1 cellular context compared by ENCODE assay signal in the genomic region with DNA sequence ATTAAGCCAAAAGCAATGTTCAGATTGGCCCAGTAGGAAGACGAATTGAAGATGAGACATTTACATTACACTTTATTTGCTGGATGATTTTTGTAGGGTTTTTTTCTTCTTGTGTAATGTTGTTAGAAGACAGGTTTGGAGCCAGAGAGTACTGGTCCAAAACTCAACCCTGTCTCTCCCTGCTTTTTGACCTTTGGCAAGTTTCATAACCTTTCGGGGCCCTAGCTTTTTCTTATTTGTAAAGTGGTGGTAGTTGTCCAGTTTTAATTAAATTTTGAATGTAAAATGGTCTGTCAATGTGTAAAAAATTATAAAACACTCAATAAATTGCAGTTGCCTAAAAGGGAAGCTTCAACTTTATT.
TF ChIP-seq lines count a peak whose summit lies in the region.

No MANE protein-coding gene starts in this region.

TF ChIP-seq in K562, 482 proteins besides CTCF, POLR2A, EP300 and RAD21:
- TF ChIP-seq SPI1 (IDR thresholded peaks at IDR 0.05; ENCODE audit: borderline replicate concordance, low read depth, low read length): no peak
- TF ChIP-seq ZNF589 (CRISPR knock-in tag; IDR thresholded peaks at IDR 0.05; ENCODE audit: low read depth): no peak
- TF ChIP-seq KLF1 (tag; IDR thresholded peaks at IDR 0.05): no peak
- no peak for TF ChIP-seq CBFB (CRISPR knock-in tag; IDR thresholded peaks at IDR 0.05)
TF ChIP-seq in K562: peak in this region for 0.
